Comparison of ENCODE assay signal across 1 cellular context in the genomic region with DNA sequence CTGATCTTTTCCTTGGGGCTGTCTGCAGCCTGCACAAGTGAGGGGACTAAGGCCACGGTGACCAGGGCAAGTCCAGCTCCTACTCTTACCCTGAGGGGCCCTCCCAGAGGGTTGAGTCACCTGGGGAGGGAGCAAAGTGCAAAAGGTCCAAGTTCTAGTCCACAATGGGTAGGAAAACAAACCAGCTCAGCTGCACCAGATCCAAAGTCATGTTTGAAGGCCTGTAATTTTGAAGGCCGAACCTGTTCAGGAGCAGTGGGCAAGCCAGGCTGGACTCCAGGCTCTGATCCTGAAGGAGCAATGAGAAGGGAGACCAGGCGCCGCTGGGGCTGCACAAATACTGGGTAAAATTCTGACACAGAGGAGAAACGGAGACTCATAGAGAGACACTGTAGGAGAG.
TF ChIP-seq lines count a peak whose summit lies in the region.

No MANE protein-coding gene starts in this region.

TF ChIP-seq in GM12878, 131 proteins besides CTCF, POLR2A, EP300 and RAD21:
- TF ChIP-seq ESRRA (IDR thresholded peaks at IDR 0.05; ENCODE audit: low read length) (no peak), RBBP5 (conservative IDR thresholded peaks at IDR 0.05) (no peak), FOXM1 (IDR thresholded peaks at IDR 0.05; ENCODE audit: low read depth, low read length) (no peak), BRCA1 (IDR thresholded peaks at IDR 0.05; ENCODE audit: low read depth, low read length) (no peak), ZNF384 (IDR thresholded peaks at IDR 0.05; ENCODE audit: borderline replicate concordance, low read depth, low read length) (no peak), IKZF2 (IDR thresholded peaks at IDR 0.05) (no peak), CBFB (IDR thresholded peaks at IDR 0.05; ENCODE audit: low read depth) (no peak), NRF1 (conservative IDR thresholded peaks at IDR 0.05; ENCODE audit: low read depth, low read length) (no peak), TCF3 (IDR thresholded peaks at IDR 0.05; ENCODE audit: borderline replicate concordance, insufficient read depth, low read depth, low read length) (no peak), RB1 (IDR thresholded peaks at IDR 0.05; ENCODE audit: borderline replicate concordance) (no peak), PML (IDR thresholded peaks at IDR 0.05; ENCODE audit: low read length) (no peak)
- TF ChIP-seq, protein P1, sequence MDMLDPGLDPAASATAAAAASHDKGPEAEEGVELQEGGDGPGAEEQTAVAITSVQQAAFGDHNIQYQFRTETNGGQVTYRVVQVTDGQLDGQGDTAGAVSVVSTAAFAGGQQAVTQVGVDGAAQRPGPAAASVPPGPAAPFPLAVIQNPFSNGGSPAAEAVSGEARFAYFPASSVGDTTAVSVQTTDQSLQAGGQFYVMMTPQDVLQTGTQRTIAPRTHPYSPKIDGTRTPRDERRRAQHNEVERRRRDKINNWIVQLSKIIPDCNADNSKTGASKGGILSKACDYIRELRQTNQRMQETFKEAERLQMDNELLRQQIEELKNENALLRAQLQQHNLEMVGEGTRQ (IDR thresholded peaks at IDR 0.05; ENCODE audit: borderline replicate concordance, low read depth, low read length) = no peak
- TF ChIP-seq, protein P2, sequence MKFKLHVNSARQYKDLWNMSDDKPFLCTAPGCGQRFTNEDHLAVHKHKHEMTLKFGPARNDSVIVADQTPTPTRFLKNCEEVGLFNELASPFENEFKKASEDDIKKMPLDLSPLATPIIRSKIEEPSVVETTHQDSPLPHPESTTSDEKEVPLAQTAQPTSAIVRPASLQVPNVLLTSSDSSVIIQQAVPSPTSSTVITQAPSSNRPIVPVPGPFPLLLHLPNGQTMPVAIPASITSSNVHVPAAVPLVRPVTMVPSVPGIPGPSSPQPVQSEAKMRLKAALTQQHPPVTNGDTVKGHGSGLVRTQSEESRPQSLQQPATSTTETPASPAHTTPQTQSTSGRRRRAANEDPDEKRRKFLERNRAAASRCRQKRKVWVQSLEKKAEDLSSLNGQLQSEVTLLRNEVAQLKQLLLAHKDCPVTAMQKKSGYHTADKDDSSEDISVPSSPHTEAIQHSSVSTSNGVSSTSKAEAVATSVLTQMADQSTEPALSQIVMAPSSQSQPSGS (IDR thresholded peaks at IDR 0.05; ENCODE audit: low read length) = no peak
TF ChIP-seq in GM12878: peak in this region for 0.
